ENCODE assay signal across 8 cellular contexts in the genomic region with DNA sequence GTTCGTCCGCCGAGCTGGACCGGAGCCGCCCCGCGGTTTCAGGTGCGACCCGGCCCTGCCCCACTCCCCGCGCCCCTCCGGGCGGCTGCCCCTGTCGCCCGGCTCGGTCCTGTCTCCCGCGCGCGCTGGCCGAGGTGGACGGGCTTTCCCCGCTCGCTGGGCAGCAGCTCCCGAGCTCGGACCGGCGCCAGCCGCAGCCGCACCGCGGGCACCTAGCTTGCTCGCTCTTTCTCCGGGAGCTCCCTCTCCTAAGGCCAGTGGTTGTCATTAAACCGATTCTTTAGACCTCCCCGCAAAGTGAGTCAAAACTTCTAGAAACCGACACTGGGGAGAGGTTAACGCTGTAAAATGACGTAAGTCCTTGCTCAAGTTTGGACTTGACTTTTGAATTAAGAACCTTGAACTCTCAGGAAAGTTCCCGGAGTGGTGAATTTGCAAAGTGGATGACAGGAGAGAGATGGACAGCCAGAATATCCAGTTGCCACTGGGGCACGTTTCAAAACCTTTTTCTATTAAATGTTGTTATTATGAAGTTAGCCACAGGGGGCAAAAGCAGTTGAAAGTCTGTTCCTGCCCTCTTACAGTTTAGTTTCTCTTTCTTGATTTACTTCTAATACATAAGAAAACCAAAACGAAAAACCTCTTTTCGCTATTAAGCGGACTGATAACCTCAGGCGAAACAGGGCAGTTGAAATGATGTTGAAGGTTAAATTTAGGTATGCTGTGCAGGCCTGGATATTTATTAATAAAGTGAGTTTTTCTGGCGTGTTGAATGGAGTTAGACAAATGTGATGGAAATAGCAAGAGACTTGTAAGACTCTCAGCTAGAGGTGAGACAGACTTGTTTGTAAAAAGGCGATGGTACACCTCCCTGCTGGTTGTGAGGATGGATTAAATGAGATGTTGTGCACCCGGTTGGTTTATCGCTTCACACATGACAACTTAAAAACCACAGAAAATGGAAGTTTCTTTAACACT. TPM values are rescaled to one million over a fixed set of nuclear protein-coding genes. Genes with fewer than 3 reads are reported as not detected.
DNase-seq lines count a peak whose midpoint lies in the region; ATAC-seq and TF ChIP-seq lines count a peak whose summit lies in the region.

No MANE protein-coding gene starts in this region.

- no peaks in the 10 kb centered on the region for H3K27me3 Mint-ChIP-seq in activated CD4-positive, alpha-beta T cell treated with anti-CD3 and anti-CD28 coated beads, Interleukin-2, amount 10 ng/mL, durations not matched to agents 24 days and 14 days

- peak overlapping the region; percentile 95 to 98 (median 96) for H3K9ac ChIP-seq in BLaER1 treated with 17β-estradiol and CSF1 and Interleukin-3, amounts not matched to agents 10 nM and 100 nM

- peaks cover 19 to 38% (median 27%) of the 10 kb centered on the region in 10 experiments for H3K4me1 ChIP-seq in BLaER1 treated with 17β-estradiol and CSF1 and Interleukin-3, amounts not matched to agents 10 nM and 100 nM
- peaks cover 0 to 37% (median 3%) of the 10 kb centered on the region in 4 donors for H3K4me1 ChIP-seq in right lobe of liver

- ATAC-seq in GM19025 (IDR thresholded peaks at IDR 0.05; ENCODE audit: low read depth, unreplicated experiment) (peak; percentile 51), HG03159 (IDR thresholded peaks at IDR 0.05; ENCODE audit: unreplicated experiment) (peak; percentile 62), right lobe of liver (peak; percentile 74 to 81 (median 76))

- peak overlapping the region; percentile 92 to 100 (median 96) for H3K4me3 ChIP-seq in BLaER1 treated with 17β-estradiol and CSF1 and Interleukin-3, amounts not matched to agents 10 nM and 100 nM
- H3K4me3 ChIP-seq in right lobe of liver, result peak overlapping the region; percentile 87 to 97 (median 96)

- no peaks in the 10 kb centered on the region; a peak in 1 of 22 replicates for H4K20me1 ChIP-seq in BLaER1 treated with 17β-estradiol and CSF1 and Interleukin-3, amounts not matched to agents 10 nM and 100 nM

- H3K27me3 ChIP-seq in BLaER1 treated with 17β-estradiol and CSF1 and Interleukin-3, amounts not matched to agents 10 nM and 100 nM, result no peaks in the 10 kb centered on the region
- H3K27me3 ChIP-seq in right lobe of liver, result no peaks in the 10 kb centered on the region

- H3K4me3 Mint-ChIP-seq in activated CD4-positive, alpha-beta T cell treated with anti-CD3 and anti-CD28 coated beads, Interleukin-2, amount 10 ng/mL, durations not matched to agents 24 days and 14 days, result peak overlapping the region; percentile 86

- peaks cover 30% of the 10 kb centered on the region for H3K36me3 Mint-ChIP-seq in activated CD4-positive, alpha-beta T cell treated with anti-CD3 and anti-CD28 coated beads, Interleukin-2, amount 10 ng/mL, durations not matched to agents 24 days and 14 days (ENCODE audit: low read depth)

- H3K9me3 ChIP-seq in BLaER1 treated with 17β-estradiol and CSF1 and Interleukin-3, amounts not matched to agents 10 nM and 100 nM (replicated peaks in 1 of 11), result peaks cover 46 to 68% (median 64%) of the 10 kb centered on the region in 11 experiments
- no peaks in the 10 kb centered on the region for H3K9me3 ChIP-seq in right lobe of liver

- TF ChIP-seq CTCF in right lobe of liver (IDR thresholded peaks at IDR 0.05), result peak; percentile 47 to 66 (median 50)

- peaks cover 12% of the 10 kb centered on the region for H3K9me3 Mint-ChIP-seq in activated CD4-positive, alpha-beta T cell treated with anti-CD3 and anti-CD28 coated beads, Interleukin-2, amount 10 ng/mL, durations not matched to agents 24 days and 14 days

- intact Hi-C loops in activated CD4-positive, alpha-beta T cell treated with anti-CD3 and anti-CD28 coated beads, Interleukin-2, amount 10 ng/mL, durations not matched to agents 24 days and 14 days (cut with micrococcal nuclease), result loop anchor here (1.0 to 5.0 kb wide), 6 partner anchors 18 to 652 kb away; a partner anchor contains a TSS
- intact Hi-C loops in right lobe of liver (cut with DNase I), result loop anchor here in 1 of 2 donors (5.0 kb wide), 1 partner anchor 52 kb away; no protein-coding TSS in a partner anchor

- H3K4me2 ChIP-seq in BLaER1 treated with 17β-estradiol and CSF1 and Interleukin-3, amounts not matched to agents 10 nM and 100 nM, result peak overlapping the region; percentile 78 to 93 (median 89)

- peak overlapping the region; percentile 78 to 97 (median 95) for H3K27ac ChIP-seq in BLaER1 treated with 17β-estradiol and CSF1 and Interleukin-3, amounts not matched to agents 10 nM and 100 nM
- peak overlapping the region; percentile 99 to 100 (median 99) for H3K27ac ChIP-seq in right lobe of liver

- H3K36me3 ChIP-seq in BLaER1 treated with 17β-estradiol and CSF1 and Interleukin-3, amounts not matched to agents 10 nM and 100 nM, result peaks cover 5 to 33% (median 26%) of the 10 kb centered on the region in 11 experiments; a peak in 21 of 22 replicates
- no peaks in the 10 kb centered on the region for H3K36me3 ChIP-seq in right lobe of liver

- H3K27ac Mint-ChIP-seq in activated CD4-positive, alpha-beta T cell treated with anti-CD3 and anti-CD28 coated beads, Interleukin-2, amount 10 ng/mL, durations not matched to agents 24 days and 14 days, result peak overlapping the region; percentile 93

- WGBS in right lobe of liver (ENCODE audit: insufficient coverage, low coverage, low lambda C conversion rate, missing lambda C conversion rate), result 1% methylated on average over 22 of the region's 49 CpGs

- H3K4me1 Mint-ChIP-seq in activated CD4-positive, alpha-beta T cell treated with anti-CD3 and anti-CD28 coated beads, Interleukin-2, amount 10 ng/mL, durations not matched to agents 24 days and 14 days, result peaks cover 21% of the 10 kb centered on the region

- DNase-seq in NCI-H524 (lab: John Stamatoyannopoulos, UW), result peak; percentile 60 to 70
- peak; percentile 83 for DNase-seq in activated CD4-positive, alpha-beta T cell treated with anti-CD3 and anti-CD28 coated beads, Interleukin-2, amount 10 ng/mL, durations not matched to agents 24 days and 14 days
- DNase-seq in ecto neural progenitor cell (ENCODE audit: low spot score), result peak; percentile 70
- DNase-seq in right lobe of liver, result peak; percentile 68 to 72 (median 70)
- peak; percentile 63 for DNase-seq in stimulated activated CD8-positive, alpha-beta memory T cell treated with anti-CD3 and anti-CD28 coated beads, Interleukin-4, amount 100 ng/mL, for 48 hours

- peak; percentile 25 for TF ChIP-seq POLR2A in right lobe of liver (IDR thresholded peaks at IDR 0.05)

RNA-seq across cellular contexts. Expression of a gene that starts 0.8 kb away (rescaled TPM):
- 32.8 and 34.2 TPM in 2 replicates for total RNA-seq in activated CD4-positive, alpha-beta T cell treated with anti-CD3 and anti-CD28 coated beads, Interleukin-2, amount 10 ng/mL, durations not matched to agents 24 days and 14 days
- 10 to 100 TPM; 17.1 to 33.5 (median 22.8) TPM for total RNA-seq in right lobe of liver

Comparison
In these comparisons a context has a peak if more than half of its experiments do, and no peak if none do; other contexts are left out.
1. Peak in every context shown above with its lines: DNase-seq, ATAC-seq, H3K4me3 ChIP-seq and H3K27ac ChIP-seq.